ENCODE assay signal across 18 cellular contexts in genomic region chr12:16553457-16553856, GRCh38. TPM values are rescaled to one million over a fixed set of nuclear protein-coding genes. Genes with fewer than 3 reads are reported as not detected.
A peak's percentile ranks its signal among the peaks of the same experiment; 100 is the strongest.
DNase-seq lines count a peak whose midpoint lies in the region; ATAC-seq and TF ChIP-seq lines count a peak whose summit lies in the region.
"Had no signal": no experiment of that assay in that cellular context is flagged by ENCODE, and none has a peak within 500 bp of the region (broad histone marks: within the 10 kb centered on the region; RNA-seq: fewer than 3 reads in every experiment).

No MANE protein-coding gene starts in this region.

- H3K9me3 ChIP-seq in mesenchymal stem cell (ENCODE audit: control insufficient read depth, low read length) (no peaks in the 10 kb centered on the region), T-helper 17 cell (ENCODE audit: control insufficient read depth, low read length, poor library complexity, severe bottlenecking) (no peaks in the 10 kb centered on the region)

- no peaks in the 10 kb centered on the region for H3K27me3 ChIP-seq in mesenchymal stem cell (ENCODE audit: control insufficient read depth in 1 of 2, insufficient read depth in 1 of 2, low read length in 2 of 2)

- H3K4me1 Mint-ChIP-seq in T-helper 17 cell = no peaks in the 10 kb centered on the region

- no peaks in the 10 kb centered on the region for H3K79me1 ChIP-seq in mesenchymal stem cell (replicated peaks; ENCODE audit: low read length, poor library complexity, severe bottlenecking)

- H4K8ac ChIP-seq in mesenchymal stem cell (ENCODE audit: low read length) = no peak overlapping the region

- no peak overlapping the region for H3K23ac ChIP-seq in mesenchymal stem cell (ENCODE audit: low read length in 2 of 2)

- H3K4me3 ChIP-seq in choroid plexus epithelial cell (ENCODE audit: low read depth, low read length) (no peak overlapping the region), mesenchymal stem cell (ENCODE audit: insufficient read depth in 1 of 2, low read depth in 1 of 2, low read length in 2 of 2) (no peak overlapping the region)

- H2BK120ac ChIP-seq in mesenchymal stem cell (ENCODE audit: low read depth, low read length) = no peak overlapping the region

- ATAC-seq in T-helper 17 cell = no peak

- H3K9ac ChIP-seq in mesenchymal stem cell (ENCODE audit: low read length) = no peak overlapping the region

- no peak overlapping the region for H3K4me2 ChIP-seq in mesenchymal stem cell (ENCODE audit: low read length, poor library complexity, severe bottlenecking)

- no peak overlapping the region for H3K27ac ChIP-seq in mesenchymal stem cell (ENCODE audit: low read length, poor library complexity, severe bottlenecking)

- H2BK5ac ChIP-seq in mesenchymal stem cell (ENCODE audit: low read depth, low read length, poor library complexity, severe bottlenecking) = no peak overlapping the region

- no CpG with 5 or more reads among the region's 3 CpGs for WGBS in mesenchymal stem cell

- H3K27me3 Mint-ChIP-seq in T-helper 17 cell = no peaks in the 10 kb centered on the region

- TF ChIP-seq CTCF in choroid plexus epithelial cell (conservative IDR thresholded peaks at IDR 0.05; ENCODE audit: low read depth, low read length) = no peak

- no peak overlapping the region for H3K4me3 Mint-ChIP-seq in T-helper 17 cell

- H2AK5ac ChIP-seq in mesenchymal stem cell (ENCODE audit: low read length, severe bottlenecking) = no peak overlapping the region

- DNase-seq in Daoy (ENCODE audit: low read depth) (peak; percentile 23), MV-4-11 (lab: John Stamatoyannopoulos, UW) (peak; percentile 40), choroid plexus epithelial cell (ENCODE audit: low read depth) (peak; percentile 14), mesenchymal stem cell (peak; percentile 9), T-helper 17 cell (no peak), SW480 (ENCODE audit: low spot score) (no peak), kidney glomerular epithelial cell (lab: John Stamatoyannopoulos, UW) (no peak), ecto neural progenitor cell (ENCODE audit: low spot score) (no peak)
- DNase-seq: C1 segment of cervical spinal cord, DND-41, GF-D8, Karpas-422, NCI-H187 treated with DMSO at 0.1 percent for 48 hours, NCI-H526 treated with DMSO at 0.1 percent for 48 hours, OCI-M1, RPMI8226, SIG-M5 had no signal

- no peak overlapping the region for H3K4ac ChIP-seq in mesenchymal stem cell (ENCODE audit: low read depth in 1 of 2, low read length in 2 of 2)

- H4K91ac ChIP-seq in mesenchymal stem cell (ENCODE audit: low read length) = no peak overlapping the region

- H2BK12ac ChIP-seq in mesenchymal stem cell (ENCODE audit: low read length in 2 of 2) = no peak overlapping the region

- H3K4me1 ChIP-seq in mesenchymal stem cell (ENCODE audit: control insufficient read depth, insufficient read depth, low read depth, low read length) = no peaks in the 10 kb centered on the region

- no peaks in the 10 kb centered on the region for H3K36me3 ChIP-seq in mesenchymal stem cell (ENCODE audit: control insufficient read depth in 1 of 2, insufficient read depth in 2 of 2, low read depth in 1 of 2, low read length in 2 of 2)

- H3K27ac Mint-ChIP-seq in T-helper 17 cell = no peak overlapping the region

- no peak overlapping the region for H3K14ac ChIP-seq in mesenchymal stem cell (ENCODE audit: low read length in 2 of 2)

- H2AFZ ChIP-seq in mesenchymal stem cell (ENCODE audit: low read depth, low read length) = no peak overlapping the region

- no peaks in the 10 kb centered on the region for H3K36me3 Mint-ChIP-seq in T-helper 17 cell (ENCODE audit: low read depth)

- no peak overlapping the region for H2BK15ac ChIP-seq in mesenchymal stem cell (ENCODE audit: low read depth, poor library complexity, severe bottlenecking)

- no peak overlapping the region for H3K18ac ChIP-seq in mesenchymal stem cell (ENCODE audit: low read depth in 1 of 2, low read length in 2 of 2)

RNA-seq across cellular contexts. Expression of gene LMO3, which starts 52.5 kb away (rescaled TPM):
- total RNA-seq in Daoy (2014; rRNA removed; shearing (Covaris generic)) = 0.33 and 1.1 TPM in 2 replicates
- polyA plus RNA-seq in mesenchymal stem cell (2013, experiment 1 of 2) = 0.03 TPM
- 0.03 TPM for polyA plus RNA-seq in mesenchymal stem cell (2013, experiment 2 of 2)
- total RNA-seq in T-helper 17 cell = not detected
- total RNA-seq: HT-29 had no signal

Comparison
In these comparisons a context has a peak if more than half of its experiments do, and no peak if none do; other contexts are left out.
1. DNase-seq: peak in Daoy (single experiment), MV-4-11 (single experiment), choroid plexus epithelial cell (single experiment) and mesenchymal stem cell (single experiment); none in T-helper 17 cell (0 of 3), SW480 (single experiment), kidney glomerular epithelial cell (single experiment) and ecto neural progenitor cell (single experiment).